ENCODE assay signal across 13 cellular contexts in genomic region chr10:32951111-32951510, GRCh38. TPM values are rescaled to one million over a fixed set of nuclear protein-coding genes. Genes with fewer than 3 reads are reported as not detected.
A peak's percentile ranks its signal among the peaks of the same experiment; 100 is the strongest.
DNase-seq lines count a peak whose midpoint lies in the region; ATAC-seq, FAIRE-seq and TF ChIP-seq lines count a peak whose summit lies in the region.
"Had no signal": no experiment of that assay in that cellular context is flagged by ENCODE, and none has a peak within 500 bp of the region (broad histone marks: within the 10 kb centered on the region; RNA-seq: fewer than 3 reads in every experiment).

No MANE protein-coding gene starts in this region.

- POLR2A ChIA-PET in activated CD8-positive, alpha-beta T cell treated with anti-CD3 and anti-CD28 coated beads, Interleukin-2, amount 10 ng/mL, durations not matched to agents 7 days and 5 days (lab: Charles Lee): interaction anchor here (1.0 kb wide), 1 partner anchor 29 kb away, joined by 3 read pairs; no protein-coding TSS in a partner anchor

- H4K5ac ChIP-seq in H9 (ENCODE audit: insufficient read length, low read depth, low read length): no peak overlapping the region

- H3K27me3 Mint-ChIP-seq in H9 (ENCODE audit: low read depth): no peaks in the 10 kb centered on the region; the same call in 1 of the 2 replicates
- H3K27me3 Mint-ChIP-seq in activated CD8-positive, alpha-beta T cell treated with anti-CD3 and anti-CD28 coated beads, Interleukin-2, amount 10 ng/mL, durations not matched to agents 7 days and 5 days (ENCODE audit: low read depth): no peaks in the 10 kb centered on the region

- no peak overlapping the region for H2BK5ac ChIP-seq in H9 (ENCODE audit: insufficient read length, low read length)

- no peak overlapping the region for H2BK20ac ChIP-seq in H9 (ENCODE audit: low read depth, low read length, poor library complexity, severe bottlenecking)

- no peak overlapping the region for H3K23ac ChIP-seq in H9 (ENCODE audit: insufficient read length, low read depth, low read length)

- no peak overlapping the region for H2AK5ac ChIP-seq in H9 (ENCODE audit: insufficient read length, low read length)

- no peak overlapping the region for H2BK15ac ChIP-seq in H9 (ENCODE audit: low read depth, low read length)

- no peak overlapping the region for H3K14ac ChIP-seq in H9 (ENCODE audit: insufficient read depth, low read length)

- H3K9me3 Mint-ChIP-seq in H9: no peaks in the 10 kb centered on the region
- no peaks in the 10 kb centered on the region for H3K9me3 Mint-ChIP-seq in activated CD8-positive, alpha-beta T cell treated with anti-CD3 and anti-CD28 coated beads, Interleukin-2, amount 10 ng/mL, durations not matched to agents 7 days and 5 days (ENCODE audit: insufficient read depth)

- no peak overlapping the region for H2BK12ac ChIP-seq in H9 (ENCODE audit: insufficient read length, low read depth, low read length)

- H3K4ac ChIP-seq in H9 (ENCODE audit: low read depth, low read length): no peak overlapping the region

- H3K4me3 ChIP-seq in iPS-18a (ENCODE audit: low read length): peak overlapping the region; percentile 62
- H3K4me3 ChIP-seq: ascending aorta, heart right ventricle had no signal

- H3K18ac ChIP-seq in H9 (ENCODE audit: insufficient read length, low read depth, low read length): no peak overlapping the region

- no peak overlapping the region for H3K56ac ChIP-seq in H9 (ENCODE audit: insufficient read length, low read depth, low read length)

- no peaks in the 10 kb centered on the region for H3K79me1 ChIP-seq in H9 (ENCODE audit: insufficient read depth, low read depth, low read length, poor library complexity, severe bottlenecking)

- H3K9me3 ChIP-seq in H9 (ENCODE audit: control insufficient read depth, low read depth, low read length): no peaks in the 10 kb centered on the region
- H3K9me3 ChIP-seq in iPS-18a (ENCODE audit: control insufficient read depth, low read depth, low read length): no peaks in the 10 kb centered on the region
- H3K9me3 ChIP-seq: ascending aorta, heart right ventricle had no signal

- H4K8ac ChIP-seq in H9 (replicated peaks; ENCODE audit: insufficient read length, low read depth, low read length): no peak overlapping the region

- H3K4me1 ChIP-seq in H9 (ENCODE audit: insufficient read depth, low read length): peaks cover 11% of the 10 kb centered on the region; the same call in 1 of the 2 replicates
- H3K4me1 ChIP-seq in iPS-18a (ENCODE audit: control insufficient read depth, low read depth, low read length): peaks cover 76% of the 10 kb centered on the region

- no peaks in the 10 kb centered on the region for H3K27me3 ChIP-seq in H9 (ENCODE audit: insufficient read depth, low read length)
- no peaks in the 10 kb centered on the region for H3K27me3 ChIP-seq in iPS-18a (ENCODE audit: control insufficient read depth, insufficient read depth, low read length)
- H3K27me3 ChIP-seq: ascending aorta, heart right ventricle had no signal

- H3K36me3 Mint-ChIP-seq in H9 (ENCODE audit: insufficient read depth in 1 of 3, low read depth in 3 of 3): peaks cover 2 to 11% (median 6%) of the 10 kb centered on the region in 3 experiments; a peak in 4 of 7 replicates
- peaks cover 13% of the 10 kb centered on the region for H3K36me3 Mint-ChIP-seq in activated CD8-positive, alpha-beta T cell treated with anti-CD3 and anti-CD28 coated beads, Interleukin-2, amount 10 ng/mL, durations not matched to agents 7 days and 5 days (ENCODE audit: low read depth)

- H4K20me1 ChIP-seq in H9 (ENCODE audit: control insufficient read depth, insufficient read depth, insufficient read length): no peaks in the 10 kb centered on the region

- H3K23me2 ChIP-seq in H9 (ENCODE audit: insufficient read length, low read depth, low read length, poor library complexity, severe bottlenecking): peaks cover 5% of the 10 kb centered on the region

- no peak overlapping the region for H3T11ph ChIP-seq in H9 (ENCODE audit: low read length)

- peak overlapping the region; percentile 63 for H3K4me2 ChIP-seq in H9 (ENCODE audit: insufficient read depth, insufficient read length, low read length)

- H2AFZ ChIP-seq in H9 (ENCODE audit: low read length): no peak overlapping the region

- peak overlapping the region; percentile 2 for H3K9ac ChIP-seq in H9 (ENCODE audit: extremely low read depth, insufficient read length, low read length)
- peak overlapping the region; percentile 58 for H3K9ac ChIP-seq in iPS-18a (ENCODE audit: low read length)

- H4K91ac ChIP-seq in H9 (ENCODE audit: insufficient read length, low read depth, low read length): no peak overlapping the region

- peaks cover 3% of the 10 kb centered on the region for H3K36me3 ChIP-seq in iPS-18a (ENCODE audit: control insufficient read depth, low read depth, low read length)
- H3K36me3 ChIP-seq: ascending aorta, heart right ventricle had no signal

- no peak for DNase-seq in H9
- no peak for DNase-seq in activated CD8-positive, alpha-beta T cell treated with anti-CD3 and anti-CD28 coated beads, Interleukin-2, amount 10 ng/mL, durations not matched to agents 7 days and 5 days
- DNase-seq in NCI-H2081 treated with DMSO at 0.1 percent for 48 hours (lab: John Stamatoyannopoulos, UW): no peak
- DNase-seq: activated CD4-positive, CD25-positive, alpha-beta regulatory T cell treated with anti-CD3 and anti-CD28 coated beads, Interleukin-2, amount 50 U/mL, for 72 hours; heart right ventricle; NCI-H1930 had no signal

- H3K4me1 Mint-ChIP-seq in H9: peaks cover 75 to 76% of the 10 kb centered on the region in 2 experiments
- peaks cover 49% of the 10 kb centered on the region for H3K4me1 Mint-ChIP-seq in activated CD8-positive, alpha-beta T cell treated with anti-CD3 and anti-CD28 coated beads, Interleukin-2, amount 10 ng/mL, durations not matched to agents 7 days and 5 days (ENCODE audit: low read depth)

- no peak for ATAC-seq in activated CD8-positive, alpha-beta T cell treated with anti-CD3 and anti-CD28 coated beads, Interleukin-2, amount 10 ng/mL, durations not matched to agents 7 days and 5 days
- ATAC-seq in GM18505 (IDR thresholded peaks at IDR 0.05; ENCODE audit: unreplicated experiment) (no peak), GM21737 (IDR thresholded peaks at IDR 0.05; ENCODE audit: unreplicated experiment) (no peak), GM19397 (IDR thresholded peaks at IDR 0.05; ENCODE audit: unreplicated experiment) (no peak)
- ATAC-seq: heart right ventricle had no signal

- no CpG with 5 or more reads among the region's 3 CpGs for WGBS in H9 (ENCODE audit: extremely low coverage, insufficient read length, low lambda C conversion rate)

- no peak for TF ChIP-seq CTCF in H9 (conservative IDR thresholded peaks at IDR 0.05)

- peak; percentile 79 for FAIRE-seq in A204.1 (lab: Jason Lieb, UNC)

- no peak overlapping the region for H2BK120ac ChIP-seq in H9 (ENCODE audit: low read depth, low read length, poor library complexity, severe bottlenecking)

- H3K4me3 Mint-ChIP-seq in H9: peak overlapping the region; percentile 52 to 70
- no peak overlapping the region for H3K4me3 Mint-ChIP-seq in activated CD8-positive, alpha-beta T cell treated with anti-CD3 and anti-CD28 coated beads, Interleukin-2, amount 10 ng/mL, durations not matched to agents 7 days and 5 days

- H3K27ac ChIP-seq in H9 (ENCODE audit: insufficient read length, low read depth, low read length) (peak overlapping the region; percentile 51), iPS-18a (ENCODE audit: low read length) (peak overlapping the region; percentile 66)
- H3K27ac ChIP-seq: RWPE1 had no signal

- no peak for TF ChIP-seq POLR2A in GM18505 (IDR thresholded peaks at IDR 0.05; ENCODE audit: borderline replicate concordance, extremely low read depth, insufficient read depth, insufficient read length)

- H3K79me2 ChIP-seq in H9 (ENCODE audit: insufficient read depth, low read length): peaks cover 71% of the 10 kb centered on the region; the same call in 1 of the 2 replicates

- CTCF ChIA-PET in activated CD8-positive, alpha-beta T cell treated with anti-CD3 and anti-CD28 coated beads, Interleukin-2, amount 10 ng/mL, durations not matched to agents 7 days and 5 days (lab: Charles Lee): interaction anchor here (0.9 kb wide), 1 partner anchor 30 kb away, joined by 3 read pairs; no protein-coding TSS in a partner anchor

- peak overlapping the region; percentile 31 to 99 (median 84); a peak in 6 of 7 replicates for H3K27ac Mint-ChIP-seq in H9
- H3K27ac Mint-ChIP-seq in activated CD8-positive, alpha-beta T cell treated with anti-CD3 and anti-CD28 coated beads, Interleukin-2, amount 10 ng/mL, durations not matched to agents 7 days and 5 days: peak overlapping the region; percentile 4

RNA-seq across cellular contexts. Expression of gene ITGB1, which starts 6.9 kb away (rescaled TPM):
- total RNA-seq in H9 (2021): 223 and 253 TPM in 2 replicates
- 10 to 100 TPM; 35.0 to 40.2 TPM for total RNA-seq in activated CD8-positive, alpha-beta T cell treated with anti-CD3 and anti-CD28 coated beads, Interleukin-2, amount 10 ng/mL, durations not matched to agents 7 days and 5 days
